20 cellular contexts compared by ENCODE assay signal in the genomic region with DNA sequence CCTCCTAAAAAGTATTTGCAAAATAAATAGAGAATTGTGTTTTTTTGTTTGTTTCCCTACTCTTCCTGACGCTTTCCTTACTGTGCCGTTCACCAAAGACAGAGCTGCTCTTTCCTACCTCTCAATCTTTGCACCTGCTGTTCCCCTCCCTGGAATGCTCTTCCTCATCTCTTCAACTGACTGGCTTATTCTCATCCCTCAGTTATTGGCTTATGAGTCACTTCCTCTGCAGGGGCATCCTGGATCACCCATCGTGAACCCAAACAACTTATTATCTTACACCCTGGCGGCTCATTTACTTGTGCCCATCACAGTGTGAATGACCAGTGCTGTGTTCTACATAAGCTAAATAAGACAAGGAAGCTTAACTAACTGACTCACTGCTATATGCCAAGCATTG. TPM values are rescaled to one million over a fixed set of nuclear protein-coding genes. Genes with fewer than 3 reads are reported as not detected.
DNase-seq lines count a peak whose midpoint lies in the region; ATAC-seq and TF ChIP-seq lines count a peak whose summit lies in the region.
"Had no signal": no experiment of that assay in that cellular context is flagged by ENCODE, and none has a peak within 500 bp of the region (broad histone marks: within the 10 kb centered on the region; RNA-seq: fewer than 3 reads in every experiment).

No MANE protein-coding gene starts in this region.

- no peaks in the 10 kb centered on the region for H3K9me3 ChIP-seq in PC-3 (ENCODE audit: low read length)
- no peaks in the 10 kb centered on the region for H3K9me3 ChIP-seq in spleen
- H3K9me3 ChIP-seq: BLaER1 had no signal

- DNase-seq in A172 (ENCODE audit: low spot score) = peak; percentile 38
- peak; percentile 0 for DNase-seq in EH (ENCODE audit: low read depth)
- DNase-seq in PC-3 = peak; percentile 28
- peak; percentile 35 for DNase-seq in kidney tubule cell (ENCODE audit: low spot score)
- no peak for DNase-seq in spleen
- DNase-seq in caudate nucleus (lab: John Stamatoyannopoulos, UW) = no peak
- DNase-seq: CD8-positive, alpha-beta memory T cell; DMS79 treated with DMSO at 0.1 percent for 48 hours; GF-D8; GOT3; KG1; NCI-H1092; NCI-H1436 treated with DMSO at 0.1 percent for 48 hours; NCI-H2029; NCI-H2171; OCI-M1 had no signal

- no peaks in the 10 kb centered on the region for H4K20me1 ChIP-seq in PC-3 (ENCODE audit: low read length)
- H4K20me1 ChIP-seq: BLaER1 had no signal

- H3K4me2 ChIP-seq in PC-3 (ENCODE audit: low read length) = no peak overlapping the region
- H3K4me2 ChIP-seq: BLaER1 had no signal

- no peaks in the 10 kb centered on the region for H3F3A ChIP-seq in PC-3 (ENCODE audit: low read length, unreplicated experiment)

- no peaks in the 10 kb centered on the region for H3K27me3 ChIP-seq in PC-3 (ENCODE audit: low read length)
- H3K27me3 ChIP-seq in spleen (replicated peaks in 1 of 7) = no peaks in the 10 kb centered on the region
- H3K27me3 ChIP-seq: BLaER1 had no signal

- no peak overlapping the region for H2AFZ ChIP-seq in PC-3 (ENCODE audit: low read length)

- TF ChIP-seq CTCF in PC-3 (conservative IDR thresholded peaks at IDR 0.05; ENCODE audit: low read depth, low read length) (no peak), spleen (IDR thresholded peaks at IDR 0.05 in 8 of 11, conservative IDR thresholded peaks at IDR 0.05 in 3 of 11) (no peak)

- POLR2A ChIA-PET in PC-3 (lab: Charles Lee; ENCODE audit: unreplicated experiment) = interaction anchor here (0.6 kb wide), 1 partner anchor 838 kb away, joined by 10 read pairs; no protein-coding TSS in a partner anchor

- no peaks in the 10 kb centered on the region for H3K79me2 ChIP-seq in PC-3 (ENCODE audit: low read length)

- H3K9ac ChIP-seq in PC-3 (ENCODE audit: low read length) = no peak overlapping the region
- H3K9ac ChIP-seq: BLaER1 had no signal

- CTCF ChIA-PET in PC-3 (lab: Charles Lee) = interaction anchor here (0.5 kb wide), 1 partner anchor 19 kb away, joined by 3 read pairs; no protein-coding TSS in a partner anchor

- H3K4me1 ChIP-seq in PC-3 (ENCODE audit: insufficient read depth, low read length) = no peaks in the 10 kb centered on the region
- peaks cover 0 to 1% (median 0%) of the 10 kb centered on the region in 6 donors for H3K4me1 ChIP-seq in spleen
- H3K4me1 ChIP-seq: BLaER1 had no signal

- peak; percentile 55 for ATAC-seq in PC-3
- no peak for ATAC-seq in HG02885 (IDR thresholded peaks at IDR 0.05; ENCODE audit: poor library complexity, unreplicated experiment)
- ATAC-seq: HepG2 had no signal

- no peak for TF ChIP-seq POLR2A in spleen (IDR thresholded peaks at IDR 0.05)

- no peaks in the 10 kb centered on the region for H3K9me2 ChIP-seq in PC-3 (replicated peaks; ENCODE audit: low read length)

- H3K4me3 ChIP-seq in PC-3 (ENCODE audit: low read length) = no peak overlapping the region
- no peak overlapping the region for H3K4me3 ChIP-seq in spleen
- H3K4me3 ChIP-seq: BLaER1 had no signal

- H3K27ac ChIP-seq in PC-3 (ENCODE audit: low read length) (no peak overlapping the region), spleen (no peak overlapping the region), caudate nucleus (ENCODE audit: low read depth, low read length) (no peak overlapping the region)
- H3K27ac ChIP-seq: BLaER1, RWPE1 had no signal

- no TSS peak for BruUV-seq in PC-3 (replicated peaks; lab: Mats Ljungman, UMichigan)

- 73 to 83% (median 78%) methylated on average over 4 of the region's 4 CpGs for WGBS in spleen, 5 donors

- intact Hi-C loops in PC-3 (cut with micrococcal nuclease) = loop anchor here (10.0 kb wide), 1 partner anchor 296 kb away; no protein-coding TSS in a partner anchor
- intact Hi-C loops in spleen (cut with DNase I; ENCODE audit: low total_unique reads) = no loop called here

- H3K36me3 ChIP-seq in PC-3 (ENCODE audit: low read depth, low read length) (no peaks in the 10 kb centered on the region), spleen (no peaks in the 10 kb centered on the region)
- H3K36me3 ChIP-seq: BLaER1 had no signal

RNA-seq across cellular contexts. Expression of a gene that starts 36.1 kb away (rescaled TPM):
- total RNA-seq in A172 (2014; rRNA removed; shearing (Covaris generic)) = 193 and 201 TPM in 2 replicates
- 60.9 and 70.0 TPM in 2 replicates for total RNA-seq in PC-3 (2014; rRNA removed)
- total RNA-seq in spleen = 100 to 1,000 TPM in 6 of 7 donors, 10 to 100 TPM in 1; 71.7 to 117 (median 105) TPM
- polyA plus RNA-seq in spleen = 10 to 100 TPM; 76.2 to 91.6 (median 76.4) TPM

RNA-seq across cellular contexts. Expression of a gene that starts 58.6 kb away (rescaled TPM):
- 28.3 and 29.3 TPM in 2 replicates for total RNA-seq in A172 (2014; rRNA removed; shearing (Covaris generic))
- total RNA-seq in PC-3 (2014; rRNA removed) (28.3 and 31.2 TPM in 2 replicates), spleen (10 to 100 TPM in 6 of 7 donors, 1 to 10 TPM in 1; 7.6 to 25.9 (median 16.6) TPM)
- 1 to 10 TPM; 5.8 to 9.9 (median 9.7) TPM for polyA plus RNA-seq in spleen

RNA-seq across cellular contexts. Expression of a gene that starts 59.2 kb away (rescaled TPM):
- 87.2 and 94.1 TPM in 2 replicates for total RNA-seq in A172 (2014; rRNA removed; shearing (Covaris generic))
- total RNA-seq in PC-3 (2014; rRNA removed) (44.8 and 74.6 TPM in 2 replicates), spleen (10 to 100 TPM in 1 of 7 donors, 1 to 10 TPM in 6; 1.7 to 10.4 (median 3.7) TPM)
- polyA plus RNA-seq in spleen = 1 to 10 TPM in 2 of 3 donors, under 1 TPM in 1; 0.65 to 4.4 (median 2.0) TPM

Comparison
In these comparisons a context has a peak if more than half of its experiments do, and no peak if none do; other contexts are left out.
1. DNase-seq: peak in A172 (single experiment), EH (single experiment), PC-3 (single experiment) and kidney tubule cell (single experiment); none in spleen (single experiment) and caudate nucleus (0 of 61).